In the genomic region with DNA sequence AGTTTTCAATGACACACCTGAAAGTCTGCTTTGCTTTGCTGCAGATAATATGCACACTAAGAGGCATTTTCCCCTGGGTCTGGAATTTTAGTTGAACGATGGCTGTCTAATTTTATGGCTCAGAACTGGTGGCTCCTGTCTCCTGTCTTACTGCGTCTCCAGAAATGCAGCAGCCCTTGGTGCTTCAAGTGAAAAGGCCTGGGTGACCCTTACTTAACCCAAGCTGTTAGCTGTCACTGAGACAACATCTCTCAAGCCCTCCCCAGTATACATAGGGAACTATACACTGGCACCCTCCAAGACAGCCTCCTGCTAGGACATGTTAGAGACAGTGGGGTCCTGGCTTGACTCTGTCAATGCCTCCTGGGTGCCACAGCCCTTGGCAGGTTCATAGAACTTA, we compare ENCODE assay signal across 26 cellular contexts.
"Had no signal": no experiment of that assay in that cellular context is flagged by ENCODE, and none has a peak within 500 bp of the region (broad histone marks: within the 10 kb centered on the region; RNA-seq: fewer than 3 reads in every experiment).

No MANE protein-coding gene starts in this region.

- H3K9me3 Mint-ChIP-seq: activated CD4-positive, alpha-beta memory T cell treated with anti-CD3 and anti-CD28 coated beads, Interleukin-2, amount 10 ng/mL, durations not matched to agents 7 days and 5 days; activated naive CD8-positive, alpha-beta T cell treated with anti-CD3 and anti-CD28 coated beads for 36 hours; central memory CD8-positive, alpha-beta T cell had no signal

- H3K27ac Mint-ChIP-seq: activated CD4-positive, alpha-beta memory T cell treated with anti-CD3 and anti-CD28 coated beads, Interleukin-2, amount 10 ng/mL, durations not matched to agents 7 days and 5 days; activated CD8-positive, alpha-beta memory T cell treated with anti-CD3 and anti-CD28 coated beads, Interleukin-2, amount 10 ng/mL, durations not matched to agents 7 days and 5 days; activated naive CD8-positive, alpha-beta T cell treated with anti-CD3 and anti-CD28 coated beads for 36 hours had no signal

- H3K4me3 Mint-ChIP-seq: activated CD4-positive, alpha-beta memory T cell treated with anti-CD3 and anti-CD28 coated beads, Interleukin-2, amount 10 ng/mL, durations not matched to agents 7 days and 5 days; activated CD8-positive, alpha-beta memory T cell treated with anti-CD3 and anti-CD28 coated beads, Interleukin-2, amount 10 ng/mL, durations not matched to agents 7 days and 5 days; activated naive CD8-positive, alpha-beta T cell treated with anti-CD3 and anti-CD28 coated beads for 36 hours; central memory CD8-positive, alpha-beta T cell had no signal

- H3K27me3 Mint-ChIP-seq: activated naive CD8-positive, alpha-beta T cell treated with anti-CD3 and anti-CD28 coated beads for 36 hours had no signal

- H3K4me1 Mint-ChIP-seq: activated CD4-positive, alpha-beta memory T cell treated with anti-CD3 and anti-CD28 coated beads, Interleukin-2, amount 10 ng/mL, durations not matched to agents 7 days and 5 days; activated CD8-positive, alpha-beta memory T cell treated with anti-CD3 and anti-CD28 coated beads, Interleukin-2, amount 10 ng/mL, durations not matched to agents 7 days and 5 days; activated naive CD8-positive, alpha-beta T cell treated with anti-CD3 and anti-CD28 coated beads for 36 hours; central memory CD8-positive, alpha-beta T cell had no signal

- DNase-seq: activated CD4-positive, alpha-beta memory T cell treated with anti-CD3 and anti-CD28 coated beads, Interleukin-2, amount 10 ng/mL, durations not matched to agents 7 days and 5 days; activated CD4-positive, alpha-beta T cell treated with anti-CD3 and anti-CD28 coated beads for 1 hour; activated CD4-positive, alpha-beta T cell treated with anti-CD3 and anti-CD28 coated beads for 48 hours; activated CD4-positive, CD25-positive, alpha-beta regulatory T cell; activated CD8-positive, alpha-beta memory T cell treated with anti-CD3 and anti-CD28 coated beads for 24 hours; activated CD8-positive, alpha-beta memory T cell treated with anti-CD3 and anti-CD28 coated beads, Interleukin-2, amount 10 ng/mL, durations not matched to agents 7 days and 5 days; activated CD8-positive, alpha-beta memory T cell treated with anti-CD3 and anti-CD28 coated beads, Interleukin-2, amount 50 U/mL, for 48 hours; activated effector memory CD4-positive, alpha-beta T cell treated with anti-CD3 and anti-CD28 coated beads, Interleukin-2, amount 50 U/mL, for 16 hours; activated naive CD4-positive, alpha-beta T cell; activated naive CD4-positive, alpha-beta T cell treated with anti-CD3 and anti-CD28 coated beads, Interleukin-2, amount 50 U/mL, for 16 hours; activated naive CD8-positive, alpha-beta T cell treated with anti-CD3 and anti-CD28 coated beads for 36 hours; activated T-cell treated with anti-CD3 and anti-CD28 coated beads, Interleukin-2, amount 50 U/mL, for 48 hours; amniotic stem cell; aorta; brain microvascular endothelial cell; Kasumi-1; KG1; MG63; NCI-H1436 treated with DMSO at 0.1 percent for 48 hours; NCI-H1694 treated with DMSO at 0.1 percent for 48 hours; NCI-H526; NCI-H774; SHP77; T1000 had no signal

- H3K36me3 Mint-ChIP-seq: activated CD8-positive, alpha-beta memory T cell treated with anti-CD3 and anti-CD28 coated beads, Interleukin-2, amount 10 ng/mL, durations not matched to agents 7 days and 5 days; activated naive CD8-positive, alpha-beta T cell treated with anti-CD3 and anti-CD28 coated beads for 36 hours had no signal

- ATAC-seq: activated CD8-positive, alpha-beta memory T cell treated with anti-CD3 and anti-CD28 coated beads, Interleukin-2, amount 10 ng/mL, durations not matched to agents 7 days and 5 days; Panc1 had no signal
